In the genomic region with DNA sequence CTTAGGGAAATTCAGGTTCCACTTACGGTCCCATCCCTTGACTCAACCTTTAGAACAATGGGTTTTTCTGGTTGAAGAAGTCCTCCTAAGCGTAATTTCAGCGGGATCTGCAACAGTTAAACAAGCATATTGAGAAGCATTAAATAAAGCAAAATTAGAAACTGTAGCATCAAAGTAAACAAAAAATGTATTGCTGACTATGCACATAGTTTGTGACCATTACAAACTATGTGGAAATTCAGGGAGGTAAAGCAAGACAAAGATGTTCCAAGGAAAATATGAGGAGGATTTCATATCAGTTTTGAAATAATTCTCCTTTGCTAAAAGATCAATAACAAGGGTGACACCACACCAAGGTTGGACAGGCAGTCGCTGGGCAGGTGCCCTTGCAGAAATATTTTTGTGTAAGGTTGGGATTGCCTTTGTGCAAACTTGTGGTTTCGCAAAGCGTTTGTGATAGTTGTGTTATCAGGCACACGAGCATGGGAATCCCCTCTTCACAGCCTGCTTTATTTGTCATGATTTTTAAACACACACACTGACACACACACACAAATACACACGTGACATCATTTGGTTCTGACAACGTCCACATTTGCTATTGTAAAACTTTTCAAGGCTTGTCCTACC, we compare ENCODE assay signal across 34 cellular contexts. TPM values are rescaled to one million over a fixed set of nuclear protein-coding genes. Genes with fewer than 3 reads are reported as not detected.
"Had no signal": no experiment of that assay in that cellular context is flagged by ENCODE, and none has a peak within 500 bp of the region (broad histone marks: within the 10 kb centered on the region; RNA-seq: fewer than 3 reads in every experiment).

No MANE protein-coding gene starts in this region.

- H3K36me3 ChIP-seq: esophagus squamous epithelium, gastrocnemius medialis, heart right ventricle, left lung, lower lobe of right lung had no signal

- ATAC-seq: effector memory CD8-positive, alpha-beta T cell; esophagus mucosa; gastrocnemius medialis; heart right ventricle; left colon; left lung; left ventricle myocardium superior; lower lobe of right lung; mucosa of descending colon; naive thymus-derived CD8-positive, alpha-beta T cell had no signal

- DNase-seq: dermis blood vessel endothelial cell; dorsolateral prefrontal cortex; effector CD4-positive, alpha-beta T cell; effector memory CD8-positive, alpha-beta T cell; erythroblast; esophagus squamous epithelium; foreskin fibroblast; foreskin melanocyte; gastrocnemius medialis; glutamatergic neuron; head of caudate nucleus; heart right ventricle; hippocampal formation; kidney; kidney glomerular epithelial cell; left colon; left lung; left ventricle myocardium superior; lower lobe of right lung; mesenchymal stem cell; mucosa of descending colon; naive B cell; naive thymus-derived CD8-positive, alpha-beta T cell had no signal

- H3K4me1 ChIP-seq: gastrocnemius medialis, heart right ventricle, left lung, lower lobe of right lung had no signal

- FAIRE-seq: colon, endothelial cell of umbilical vein, islet of Langerhans, kidney had no signal

- H3K4me3 Mint-ChIP-seq: effector memory CD8-positive, alpha-beta T cell; mesothelial cell of epicardium; naive B cell; naive thymus-derived CD8-positive, alpha-beta T cell had no signal

- H3K27ac ChIP-seq: coronary artery, dorsolateral prefrontal cortex, epithelial cell of prostate, esophagus squamous epithelium, gastrocnemius medialis, heart right ventricle, left lung, lower lobe of right lung had no signal

- H3K9me3 Mint-ChIP-seq: effector memory CD8-positive, alpha-beta T cell had no signal

- H3K27ac Mint-ChIP-seq: effector memory CD8-positive, alpha-beta T cell; mesothelial cell of epicardium; naive B cell; naive thymus-derived CD8-positive, alpha-beta T cell had no signal

- H3K4me1 Mint-ChIP-seq: naive B cell had no signal

- H3K9me3 ChIP-seq: gastrocnemius medialis, lower lobe of right lung, mucosa of descending colon had no signal

- H3K4me3 ChIP-seq: coronary artery, dorsolateral prefrontal cortex, esophagus squamous epithelium, gastrocnemius medialis, heart right ventricle, left lung, lower lobe of right lung, mucosa of descending colon had no signal

- H3K27me3 ChIP-seq: dorsolateral prefrontal cortex, esophagus squamous epithelium, gastrocnemius medialis, heart right ventricle, left lung had no signal

RNA-seq across cellular contexts. Expression of gene CYP3A5, which starts 5.4 kb away (rescaled TPM):
- total RNA-seq: dermis blood vessel endothelial cell, endothelial cell of umbilical vein, glomerular endothelial cell, heart right ventricle, lung microvascular endothelial cell, myocyte had no signal
- polyA plus RNA-seq: endothelial cell of umbilical vein had no signal

RNA-seq across cellular contexts. Expression of gene CYP3A7, which starts 49.8 kb away (rescaled TPM):
- total RNA-seq: dermis blood vessel endothelial cell; endothelial cell of umbilical vein; esophagus mucosa; esophagus squamous epithelium; glomerular endothelial cell; heart right ventricle; kidney; left ventricle myocardium superior; lung microvascular endothelial cell; mesenteric fat pad; mesothelial cell of epicardium; naive thymus-derived CD8-positive, alpha-beta T cell had no signal
- polyA plus RNA-seq: endothelial cell of umbilical vein; heart right ventricle; naive thymus-derived CD8-positive, alpha-beta T cell had no signal
